Comparison of ENCODE assay signal across 1 cellular context in genomic region chr1:83932281-83932680, GRCh38.
TF ChIP-seq lines count a peak whose summit lies in the region.

No MANE protein-coding gene starts in this region.

TF ChIP-seq in K562, 482 proteins besides CTCF, POLR2A, EP300 and RAD21 (continued from another document and continues in another):
- TF ChIP-seq E2F8 (IDR thresholded peaks at IDR 0.05; ENCODE audit: low read depth, partially characterized antibody) (no peak), KLF13 (tag; IDR thresholded peaks at IDR 0.05; ENCODE audit: borderline replicate concordance, low read depth) (no peak), ZNF655 (CRISPR knock-in tag; IDR thresholded peaks at IDR 0.05) (no peak), HMGXB4 (CRISPR knock-in tag; IDR thresholded peaks at IDR 0.05) (no peak), PBX2 (CRISPR knock-in tag; IDR thresholded peaks at IDR 0.05; ENCODE audit: low read depth) (no peak), PBX2 (tag; conservative IDR thresholded peaks at IDR 0.05; ENCODE audit: low read depth) (no peak), NUFIP1 (IDR thresholded peaks at IDR 0.05; ENCODE audit: partially characterized antibody) (no peak), NKRF (IDR thresholded peaks at IDR 0.05; ENCODE audit: borderline replicate concordance) (no peak), XRCC3 (IDR thresholded peaks at IDR 0.05) (no peak), BDP1 (IDR thresholded peaks at IDR 0.05; ENCODE audit: insufficient read depth, insufficient read length) (no peak), ATF4 (CRISPR knock-in tag; IDR thresholded peaks at IDR 0.05) (no peak), KDM4B (IDR thresholded peaks at IDR 0.05; ENCODE audit: borderline replicate concordance in 2 of 2, low read depth in 1 of 2) (no peak), ZBTB43 (CRISPR knock-in tag; IDR thresholded peaks at IDR 0.05) (no peak), CBX2 (IDR thresholded peaks at IDR 0.05; ENCODE audit: insufficient read depth, low read length, poor library complexity, severe bottlenecking) (no peak), ZMIZ1 (IDR thresholded peaks at IDR 0.05; ENCODE audit: low read depth in 2 of 2, low read length in 2 of 2) (no peak), FOXO4 (CRISPR knock-in tag; IDR thresholded peaks at IDR 0.05) (no peak), CREB5 (CRISPR knock-in tag; IDR thresholded peaks at IDR 0.05) (no peak), ZBTB1 (CRISPR knock-in tag; IDR thresholded peaks at IDR 0.05; ENCODE audit: borderline replicate concordance, low read depth) (no peak), BCLAF1 (IDR thresholded peaks at IDR 0.05; ENCODE audit: borderline replicate concordance in 1 of 2, control insufficient read depth in 1 of 2, low read depth in 2 of 2, low read length in 1 of 2) (no peak), ZNF143 (CRISPR knock-in tag; IDR thresholded peaks at IDR 0.05) (no peak), THRAP3 (IDR thresholded peaks at IDR 0.05; ENCODE audit: borderline replicate concordance) (no peak), GATA2 (CRISPR knock-in tag; IDR thresholded peaks at IDR 0.05) (no peak), XRCC5 (IDR thresholded peaks at IDR 0.05; ENCODE audit: low read depth, low read length) (no peak), TAL1 (IDR thresholded peaks at IDR 0.05) (peak; percentile 72), THAP12 (CRISPR knock-in tag; IDR thresholded peaks at IDR 0.05) (no peak)
